Comparison of ENCODE assay signal across 26 cellular contexts in genomic region chr3:2819571-2819970, GRCh38.
"Had no signal": no experiment of that assay in that cellular context is flagged by ENCODE, and none has a peak within 500 bp of the region (broad histone marks: within the 10 kb centered on the region; RNA-seq: fewer than 3 reads in every experiment).

No MANE protein-coding gene starts in this region.

- DNase-seq: activated effector memory CD4-positive, alpha-beta T cell treated with anti-CD3 and anti-CD28 coated beads, Interleukin-2, amount 50 U/mL, for 16 hours; activated effector memory CD4-positive, alpha-beta T cell treated with Interleukin-2 at 50 U/mL for 16 hours; activated gamma-delta T cell; activated gamma-delta T cell treated with Interleukin-2 at 50 U/mL for 16 hours; activated naive CD4-positive, alpha-beta T cell; activated naive CD4-positive, alpha-beta T cell treated with anti-CD3 and anti-CD28 coated beads for 36 hours; activated naive CD4-positive, alpha-beta T cell treated with anti-CD3 and anti-CD28 coated beads, Interleukin-2, amount 10 ng/mL, durations not matched to agents 7 days and 5 days; activated naive CD4-positive, alpha-beta T cell treated with anti-CD3 and anti-CD28 coated beads, Interleukin-2, amount 50 U/mL, for 16 hours; activated naive CD4-positive, alpha-beta T cell treated with Interleukin-2 at 50 U/mL for 16 hours; activated naive CD8-positive, alpha-beta T cell treated with anti-CD3 and anti-CD28 coated beads for 36 hours; activated naive CD8-positive, alpha-beta T cell treated with anti-CD3 and anti-CD28 coated beads, Interleukin-2, amount 10 ng/mL, durations not matched to agents 7 days and 5 days; activated naive CD8-positive, alpha-beta T cell treated with anti-CD3 and anti-CD28 coated beads, Interleukin-2, amount 50 U/mL, for 24 hours; activated T-cell treated with anti-CD3 and anti-CD28 coated beads, Interleukin-2, amount 50 U/mL, for 24 hours; activated T-cell treated with anti-CD3 and anti-CD28 coated beads, Interleukin-2, amount 50 U/mL, for 4 hours; activated T-cell treated with anti-CD3 and anti-CD28 coated beads, Interleukin-2, amount 50 U/mL, for 48 hours; activated T-cell treated with anti-CD3 and anti-CD28 coated beads, Interleukin-2, amount 50 U/mL, for 72 hours; adrenal gland; amniotic stem cell; amygdala; anterior cingulate cortex; aorta; body of pancreas; brain microvascular endothelial cell; central memory CD4-positive, alpha-beta T cell had no signal

- ATAC-seq: activated naive CD4-positive, alpha-beta T cell treated with anti-CD3 and anti-CD28 coated beads, Interleukin-2, amount 50 U/mL, for 72 hours; activated naive CD8-positive, alpha-beta T cell treated with anti-CD3 and anti-CD28 coated beads, Interleukin-2, amount 50 U/mL, for 24 hours; activated T-cell treated with anti-CD3 and anti-CD28 coated beads, Interleukin-2, amount 50 U/mL, for 4 hours; activated T-cell treated with anti-CD3 and anti-CD28 coated beads, Interleukin-2, amount 50 U/mL, for 72 hours; activated T-helper 17 cell treated with anti-CD3 and anti-CD28 coated beads, Interleukin-2, amount 50 U/mL, for 72 hours; body of pancreas had no signal
